In genomic region chr10:16497911-16498310, GRCh38 we compare ENCODE assay signal across 16 cellular contexts. TPM values are rescaled to one million over a fixed set of nuclear protein-coding genes. Genes with fewer than 3 reads are reported as not detected.
DNase-seq lines count a peak whose midpoint lies in the region; ATAC-seq lines count a peak whose summit lies in the region.
"Had no signal": no experiment of that assay in that cellular context is flagged by ENCODE, and none has a peak within 500 bp of the region (broad histone marks: within the 10 kb centered on the region; RNA-seq: fewer than 3 reads in every experiment).

No MANE protein-coding gene starts in this region.

- H3K36me3 ChIP-seq in adipocyte (ENCODE audit: control insufficient read depth, insufficient read depth, low read length, severe bottlenecking): no peaks in the 10 kb centered on the region
- H3K36me3 ChIP-seq in aorta (ENCODE audit: control insufficient read depth in 1 of 2, insufficient read depth in 2 of 2, low read length in 1 of 2): peaks cover 0 to 2% of the 10 kb centered on the region in 2 donors

- H3K9ac ChIP-seq in adipocyte (ENCODE audit: low read length): no peak overlapping the region
- H3K9ac ChIP-seq: GM23248 had no signal

- H3K9me3 Mint-ChIP-seq in naive thymus-derived CD8-positive, alpha-beta T cell: no peaks in the 10 kb centered on the region
- H3K9me3 Mint-ChIP-seq: CD8-positive, alpha-beta T cell had no signal

- no peak overlapping the region for H3K4me3 Mint-ChIP-seq in naive thymus-derived CD8-positive, alpha-beta T cell
- H3K4me3 Mint-ChIP-seq: CD14-positive monocyte; CD8-positive, alpha-beta T cell had no signal

- POLR2A ChIA-PET in naive thymus-derived CD8-positive, alpha-beta T cell (lab: Charles Lee): no interaction called here

- 96% methylated on average over 4 of the region's 4 CpGs for WGBS in aorta, 2 donors

- H3K4me3 ChIP-seq in adipocyte (ENCODE audit: low read length) (no peak overlapping the region), aorta (ENCODE audit: low read length in 2 of 2) (no peak overlapping the region)
- H3K4me3 ChIP-seq: GM23248 had no signal

- H3K27me3 ChIP-seq in adipocyte (replicated peaks; ENCODE audit: control insufficient read depth, insufficient read depth, low read length): no peaks in the 10 kb centered on the region
- H3K27me3 ChIP-seq in aorta (ENCODE audit: control insufficient read depth in 1 of 2, insufficient read depth in 2 of 2, low read length in 1 of 2): no peaks in the 10 kb centered on the region

- intact Hi-C loops in aorta (cut with DNase I): no loop called here

- H3K27me3 Mint-ChIP-seq in naive thymus-derived CD8-positive, alpha-beta T cell: no peaks in the 10 kb centered on the region

- H3K27ac Mint-ChIP-seq in naive thymus-derived CD8-positive, alpha-beta T cell: no peak overlapping the region
- H3K27ac Mint-ChIP-seq: CD14-positive monocyte; CD8-positive, alpha-beta T cell had no signal

- H3K9me3 ChIP-seq in adipocyte (ENCODE audit: control insufficient read depth, low read length): no peaks in the 10 kb centered on the region
- no peaks in the 10 kb centered on the region for H3K9me3 ChIP-seq in aorta (ENCODE audit: control insufficient read depth, low read length)

- DNase-seq in EH (ENCODE audit: low read depth) (peak; percentile 17), adipocyte (ENCODE audit: low read depth) (peak; percentile 12), glomerular visceral epithelial cell (ENCODE audit: extremely low spot score) (peak; percentile 13), non-pigmented ciliary epithelial cell (ENCODE audit: low read depth) (peak; percentile 24), aorta (no peak), NCI-H1092 treated with DMSO at 0.1 percent for 48 hours (lab: John Stamatoyannopoulos, UW) (no peak)
- DNase-seq in naive thymus-derived CD8-positive, alpha-beta T cell: no peak
- DNase-seq: CD8-positive, alpha-beta T cell; COR-L47; DND-41; GM23248 had no signal

- no peak for ATAC-seq in aorta (ENCODE audit: low FRiP score)
- ATAC-seq in naive thymus-derived CD8-positive, alpha-beta T cell: no peak
- ATAC-seq: CD8-positive, alpha-beta T cell; HCT116 had no signal

- peaks cover 0 to 1% (median 0%) of the 10 kb centered on the region in 4 donors for H3K4me1 Mint-ChIP-seq in naive thymus-derived CD8-positive, alpha-beta T cell
- H3K4me1 Mint-ChIP-seq: CD14-positive monocyte had no signal

- H3K4me1 ChIP-seq in adipocyte (ENCODE audit: control insufficient read depth, insufficient read depth, low read length) (no peaks in the 10 kb centered on the region), aorta (ENCODE audit: control insufficient read depth in 1 of 2, insufficient read depth in 2 of 2, low read length in 2 of 2) (no peaks in the 10 kb centered on the region)

- H3K36me3 Mint-ChIP-seq in naive thymus-derived CD8-positive, alpha-beta T cell: peaks cover 4 to 52% (median 45%) of the 10 kb centered on the region in 3 donors

- H3K27ac ChIP-seq in aorta (ENCODE audit: low read depth in 1 of 2, low read length in 2 of 2): no peak overlapping the region
- H3K27ac ChIP-seq: GM23248, HL-60 had no signal

RNA-seq across cellular contexts. Expression of gene C1QL3, which starts 23.8 kb away (rescaled TPM):
- total RNA-seq in aorta: not detected
- polyA plus RNA-seq in aorta: under 1 TPM in 1 of 2 donors, not detected in 1; 0.15 TPM
- not detected for total RNA-seq in naive thymus-derived CD8-positive, alpha-beta T cell
- polyA plus RNA-seq in naive thymus-derived CD8-positive, alpha-beta T cell: under 1 TPM in 2 of 3 donors, not detected in 1; 0.28 to 0.36 TPM
- total RNA-seq: CD8-positive, alpha-beta T cell; GM23248 had no signal
- polyA plus RNA-seq: AG04450, BJ had no signal

Comparison
In these comparisons a context has a peak if more than half of its experiments do, and no peak if none do; other contexts are left out.
1. DNase-seq: peak in EH (single experiment), adipocyte (single experiment), glomerular visceral epithelial cell (single experiment) and non-pigmented ciliary epithelial cell (single experiment); none in aorta (0 of 2), NCI-H1092 treated with DMSO at 0.1 percent for 48 hours (single experiment) and naive thymus-derived CD8-positive, alpha-beta T cell (0 of 10).